In genomic region chr3:152257246-152258074, GRCh38 we compare ENCODE assay signal across 1 cellular context.
TF ChIP-seq lines count a peak whose summit lies in the region.

No MANE protein-coding gene starts in this region.

TF ChIP-seq in GM12878, 131 proteins besides CTCF, POLR2A, EP300 and RAD21 (continued from another document and continues in another):
- TF ChIP-seq CUX1 (IDR thresholded peaks at IDR 0.05; ENCODE audit: insufficient replicate concordance, low read depth, low read length) (no peak), IKZF2 (IDR thresholded peaks at IDR 0.05) (peak in 1 of 2 experiments; percentile 78; a peak in 2 of 4 replicates), RUNX3 (IDR thresholded peaks at IDR 0.05; ENCODE audit: low read length) (peak; percentile 97), ZNF217 (IDR thresholded peaks at IDR 0.05) (peak; percentile 87), NFYA (IDR thresholded peaks at IDR 0.05; ENCODE audit: borderline replicate concordance, low read depth, low read length) (no peak), MYC (IDR thresholded peaks at IDR 0.05; ENCODE audit: insufficient read depth, insufficient read length, insufficient replicate concordance, low read length, severe bottlenecking) (no peak), CEBPB (IDR thresholded peaks at IDR 0.05; ENCODE audit: borderline replicate concordance in 1 of 2, low read depth in 2 of 2, low read length in 2 of 2) (peak in 1 of 2 experiments; percentile 53; a peak in 1 of 4 replicates), POLR2AphosphoS2 (IDR thresholded peaks at IDR 0.05; ENCODE audit: low read depth, low read length) (no peak), NR2C2 (IDR thresholded peaks at IDR 0.05; ENCODE audit: borderline replicate concordance, control insufficient read depth, insufficient read length, low read depth) (no peak), E2F4 (IDR thresholded peaks at IDR 0.05; ENCODE audit: low read depth, low read length) (no peak), CHD4 (IDR thresholded peaks at IDR 0.05) (no peak), IRF4 (IDR thresholded peaks at IDR 0.05; ENCODE audit: low read depth, low read length) (no peak), NKRF (conservative IDR thresholded peaks at IDR 0.05) (no peak), YY1 (IDR thresholded peaks at IDR 0.05; ENCODE audit: low read depth, low read length) (no peak), MTA2 (IDR thresholded peaks at IDR 0.05; ENCODE audit: low read depth) (peak; percentile 85), SIX5 (IDR thresholded peaks at IDR 0.05; ENCODE audit: low read depth, low read length, severe bottlenecking) (no peak), CBX5 (IDR thresholded peaks at IDR 0.05; ENCODE audit: low read depth) (0 out of 2 replicates have a peak, but pooled peaks have one; percentile 76), PKNOX1 (IDR thresholded peaks at IDR 0.05) (no peak), CEBPZ (IDR thresholded peaks at IDR 0.05; ENCODE audit: low read depth, low read length) (no peak), ZNF24 (IDR thresholded peaks at IDR 0.05) (peak; percentile 52), SP1 (IDR thresholded peaks at IDR 0.05; ENCODE audit: low read depth, low read length) (no peak), E2F8 (IDR thresholded peaks at IDR 0.05; ENCODE audit: low read depth, partially characterized antibody) (no peak), BCL11A (IDR thresholded peaks at IDR 0.05; ENCODE audit: low read depth, low read length) (no peak), ATF3 (IDR thresholded peaks at IDR 0.05; ENCODE audit: borderline replicate concordance, extremely low read depth, low read depth, low read length) (no peak), JUND (IDR thresholded peaks at IDR 0.05; ENCODE audit: low read depth, low read length) (no peak), FOS (IDR thresholded peaks at IDR 0.05; ENCODE audit: borderline replicate concordance, extremely low read depth, insufficient read length) (no peak), CHD2 (IDR thresholded peaks at IDR 0.05; ENCODE audit: borderline replicate concordance, low read depth, low read length) (no peak), POU2F2 (IDR thresholded peaks at IDR 0.05; ENCODE audit: borderline replicate concordance, low read depth, low read length) (peak; percentile 50; the same call in 1 of the 3 replicates), SKIL (IDR thresholded peaks at IDR 0.05; ENCODE audit: low read depth, poor library complexity, severe bottlenecking) (peak; percentile 36), BCLAF1 (IDR thresholded peaks at IDR 0.05) (no peak), MYB (IDR thresholded peaks at IDR 0.05; ENCODE audit: borderline replicate concordance, low read depth, low read length) (no peak), PAX5 (IDR thresholded peaks at IDR 0.05; ENCODE audit: borderline replicate concordance, low read depth, low read length) (0 out of 2 replicates have a peak, but pooled peaks have one; percentile 45)
